In the genomic region with DNA sequence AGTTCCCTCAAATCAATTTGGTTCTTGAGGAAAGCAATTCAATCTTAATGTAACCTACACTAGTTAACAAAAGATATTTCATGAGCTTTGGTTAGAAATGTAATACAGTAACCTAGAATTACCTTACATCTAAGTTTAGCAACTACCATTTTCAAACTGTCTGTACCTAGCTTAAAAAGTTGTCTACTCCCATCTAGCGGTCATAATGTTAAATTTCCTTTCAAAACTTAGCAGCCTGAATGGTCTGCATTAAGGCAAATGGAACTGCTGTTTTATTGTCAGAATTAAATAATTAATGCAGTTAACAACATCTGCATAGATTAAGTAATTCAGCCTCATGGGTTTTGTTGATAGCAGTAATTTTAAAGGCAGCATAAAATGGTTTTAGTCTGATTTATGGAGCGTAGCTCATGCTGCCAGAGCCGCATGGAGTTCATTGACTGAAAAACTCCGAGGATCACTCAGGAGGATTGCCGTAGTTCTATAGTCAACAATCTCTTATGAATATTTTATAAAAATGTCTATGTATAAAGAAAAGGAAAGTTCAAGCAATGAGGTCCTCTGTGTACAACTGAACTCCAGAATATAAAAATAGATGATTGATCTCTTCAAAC, we compare ENCODE assay signal across 8 cellular contexts.
DNase-seq lines count a peak whose midpoint lies in the region; ATAC-seq and TF ChIP-seq lines count a peak whose summit lies in the region.

No MANE protein-coding gene starts in this region.

- peak overlapping the region; percentile 86 for H3K27ac ChIP-seq in epithelial cell of prostate

- ATAC-seq in GM21825 (IDR thresholded peaks at IDR 0.05; ENCODE audit: unreplicated experiment), result peak; percentile 82

- POLR2A ChIA-PET in GM10248 (lab: Yijun Ruan, JAX), result no interaction called here
- POLR2A ChIA-PET in activated CD4-positive, alpha-beta memory T cell treated with anti-CD3 and anti-CD28 coated beads, Interleukin-2, amount 10 ng/mL, durations not matched to agents 7 days and 5 days (lab: Charles Lee), result no interaction called here

- H3K27me3 Mint-ChIP-seq in osteocyte (ENCODE audit: unreplicated experiment), result peaks cover 21% of the 10 kb centered on the region
- no peaks in the 10 kb centered on the region for H3K27me3 Mint-ChIP-seq in activated CD4-positive, alpha-beta memory T cell treated with anti-CD3 and anti-CD28 coated beads, Interleukin-2, amount 10 ng/mL, durations not matched to agents 7 days and 5 days

- CTCF ChIA-PET in GM10248 (lab: Yijun Ruan, JAX), result interaction anchor here (0.7 to 1.9 kb wide), 8 partner anchors 9 to 1668 kb away, joined by 3 to 10 read pairs (median 3); no protein-coding TSS in a partner anchor
- CTCF ChIA-PET in activated CD4-positive, alpha-beta memory T cell treated with anti-CD3 and anti-CD28 coated beads, Interleukin-2, amount 10 ng/mL, durations not matched to agents 7 days and 5 days (lab: Charles Lee), result interaction anchor here (0.7 to 1.2 kb wide), 2 partner anchors 9 to 915 kb away, joined by 3 to 5 read pairs; no protein-coding TSS in a partner anchor

- H3K9me3 Mint-ChIP-seq in osteocyte (ENCODE audit: unreplicated experiment), result no peaks in the 10 kb centered on the region
- H3K9me3 Mint-ChIP-seq in activated CD4-positive, alpha-beta memory T cell treated with anti-CD3 and anti-CD28 coated beads, Interleukin-2, amount 10 ng/mL, durations not matched to agents 7 days and 5 days, result no peaks in the 10 kb centered on the region

- H3K27ac Mint-ChIP-seq in osteocyte (ENCODE audit: unreplicated experiment), result no peak overlapping the region
- no peak overlapping the region for H3K27ac Mint-ChIP-seq in activated CD4-positive, alpha-beta memory T cell treated with anti-CD3 and anti-CD28 coated beads, Interleukin-2, amount 10 ng/mL, durations not matched to agents 7 days and 5 days

- no peak overlapping the region for H3K4me3 Mint-ChIP-seq in osteocyte (ENCODE audit: unreplicated experiment)
- H3K4me3 Mint-ChIP-seq in activated CD4-positive, alpha-beta memory T cell treated with anti-CD3 and anti-CD28 coated beads, Interleukin-2, amount 10 ng/mL, durations not matched to agents 7 days and 5 days, result no peak overlapping the region

- H3K4me1 Mint-ChIP-seq in osteocyte (ENCODE audit: unreplicated experiment), result peaks cover 11% of the 10 kb centered on the region
- no peaks in the 10 kb centered on the region for H3K4me1 Mint-ChIP-seq in activated CD4-positive, alpha-beta memory T cell treated with anti-CD3 and anti-CD28 coated beads, Interleukin-2, amount 10 ng/mL, durations not matched to agents 7 days and 5 days

- DNase-seq in GM10248 (ENCODE audit: extremely low spot score), result no peak
- peak; percentile 73 to 88 for DNase-seq in Kasumi-1 (lab: John Stamatoyannopoulos, UW)
- DNase-seq in OCI-M1 (lab: John Stamatoyannopoulos, UW), result peak; percentile 87
- DNase-seq in epithelial cell of prostate (ENCODE audit: low read depth, low spot score), result no peak
- DNase-seq in osteocyte (ENCODE audit: extremely low spot score, unreplicated experiment), result no peak
- DNase-seq in activated CD4-positive, alpha-beta memory T cell treated with anti-CD3 and anti-CD28 coated beads, Interleukin-2, amount 10 ng/mL, durations not matched to agents 7 days and 5 days, result no peak
- DNase-seq in activated CD4-positive, CD25-positive, alpha-beta regulatory T cell (lab: John Stamatoyannopoulos, UW), result no peak

- no peaks in the 10 kb centered on the region for H3K36me3 Mint-ChIP-seq in osteocyte (ENCODE audit: unreplicated experiment)
- no peaks in the 10 kb centered on the region for H3K36me3 Mint-ChIP-seq in activated CD4-positive, alpha-beta memory T cell treated with anti-CD3 and anti-CD28 coated beads, Interleukin-2, amount 10 ng/mL, durations not matched to agents 7 days and 5 days (ENCODE audit: low read depth)

- TF ChIP-seq CTCF in GM10248 (IDR thresholded peaks at IDR 0.05; ENCODE audit: control extremely low read depth, extremely low read depth, low read depth, missing control alignments) (peak; percentile 42), osteocyte (IDR thresholded peaks at IDR 0.05) (peak; percentile 71)

Comparison
In these comparisons a context has a peak if more than half of its experiments do, and no peak if none do; other contexts are left out.
1. DNase-seq: peak in Kasumi-1 (2 of 2) and OCI-M1 (single experiment); none in GM10248 (single experiment), epithelial cell of prostate (single experiment), osteocyte (single experiment), activated CD4-positive, alpha-beta memory T cell treated with anti-CD3 and anti-CD28 coated beads, Interleukin-2, amount 10 ng/mL, durations not matched to agents 7 days and 5 days (single experiment) and activated CD4-positive, CD25-positive, alpha-beta regulatory T cell (0 of 4).